In genomic region chr3:13254028-13254951, GRCh38 we compare ENCODE assay signal across 19 cellular contexts.
"Had no signal": no experiment of that assay in that cellular context is flagged by ENCODE, and none has a peak within 500 bp of the region (broad histone marks: within the 10 kb centered on the region; RNA-seq: fewer than 3 reads in every experiment).

No MANE protein-coding gene starts in this region.

- H3K4me1 ChIP-seq: colonic mucosa, transverse colon, uterus had no signal

- H3K9me3 ChIP-seq: colonic mucosa, transverse colon, uterus had no signal

- H3K36me3 ChIP-seq: colonic mucosa, transverse colon, uterus had no signal

- H3K27me3 ChIP-seq: colonic mucosa, transverse colon, uterus had no signal

- DNase-seq: activated B cell treated with CpG ODN at 0.5 μM for 24 hours; activated CD4-positive, alpha-beta memory T cell treated with anti-CD3 and anti-CD28 coated beads, Interleukin-2, amount 10 ng/mL, durations not matched to agents 7 days and 5 days; activated CD4-positive, alpha-beta T cell treated with anti-CD3 and anti-CD28 coated beads for 48 hours; activated CD8-positive, alpha-beta memory T cell treated with anti-CD3 and anti-CD28 coated beads, Interleukin-2, amount 10 ng/mL, durations not matched to agents 7 days and 5 days; activated naive CD4-positive, alpha-beta T cell treated with anti-CD3 and anti-CD28 coated beads, Interleukin-2, amount 10 ng/mL, durations not matched to agents 7 days and 5 days; activated naive CD8-positive, alpha-beta T cell treated with anti-CD3 and anti-CD28 coated beads, Interleukin-2, amount 50 U/mL, for 24 hours; anterior cingulate cortex; colonic mucosa; endodermal cell; foreskin fibroblast; midbrain; nephron progenitor cell; stimulated activated naive CD8-positive, alpha-beta T cell treated with anti-CD3 and anti-CD28 coated beads, Interleukin-15, Interleukin-2, amounts not matched to agents 100 U/mL and 50 U/mL, for 24 hours; substantia nigra; transverse colon; uterus had no signal

- ATAC-seq: activated CD8-positive, alpha-beta memory T cell treated with anti-CD3 and anti-CD28 coated beads, Interleukin-2, amount 10 ng/mL, durations not matched to agents 7 days and 5 days; activated naive CD8-positive, alpha-beta T cell treated with anti-CD3 and anti-CD28 coated beads, Interleukin-2, amount 50 U/mL, for 24 hours; right cardiac atrium; stimulated activated naive CD8-positive, alpha-beta T cell treated with anti-CD3 and anti-CD28 coated beads, Interleukin-15, Interleukin-2, amounts not matched to agents 100 U/mL and 50 U/mL, for 24 hours had no signal

- H3K27ac ChIP-seq: colonic mucosa, epithelial cell of prostate, skin epidermis, transverse colon, uterus had no signal

- H3K4me3 ChIP-seq: colonic mucosa, skin epidermis, transverse colon, uterus had no signal
